Comparison of ENCODE assay signal across 21 cellular contexts in the genomic region with DNA sequence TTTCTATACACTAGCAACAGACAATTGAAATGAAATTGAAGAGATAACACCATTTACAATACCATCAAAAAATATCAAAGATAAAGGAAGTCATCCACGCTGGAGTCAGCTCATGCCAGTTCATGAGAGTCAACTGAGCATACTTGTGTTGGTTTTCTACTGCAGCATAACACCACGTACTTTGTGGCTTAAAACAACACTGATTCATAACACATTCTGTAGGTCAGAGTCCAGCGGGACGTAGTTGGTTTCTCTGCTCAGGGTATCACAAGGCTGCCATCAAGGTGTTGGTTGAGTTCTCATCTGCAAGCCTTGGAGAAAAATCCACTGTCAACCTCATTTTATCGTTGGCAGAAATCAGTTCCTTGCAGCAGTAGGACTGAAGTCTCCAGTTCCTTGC.
DNase-seq lines count a peak whose midpoint lies in the region; ATAC-seq, FAIRE-seq and TF ChIP-seq lines count a peak whose summit lies in the region.
"Had no signal": no experiment of that assay in that cellular context is flagged by ENCODE, and none has a peak within 500 bp of the region (broad histone marks: within the 10 kb centered on the region; RNA-seq: fewer than 3 reads in every experiment).

No MANE protein-coding gene starts in this region.

- no peak overlapping the region for H3K27ac Mint-ChIP-seq in GM23338
- H3K27ac Mint-ChIP-seq: B cell; CD4-positive, alpha-beta T cell; CD8-positive, alpha-beta T cell had no signal

- H3K79me2 ChIP-seq in GM23338 (replicated peaks; ENCODE audit: insufficient read depth) (no peaks in the 10 kb centered on the region), HepG2 (ENCODE audit: insufficient read depth, low read length) (no peaks in the 10 kb centered on the region)

- intact Hi-C loops in HepG2 (cut with micrococcal nuclease; ENCODE audit: unreplicated experiment), result no loop called here

- H3K4me3 ChIP-seq in GM23338 (no peak overlapping the region), HepG2 (replicated peaks in 1 of 3; ENCODE audit: insufficient read depth in 1 of 3, low read depth in 2 of 3, low read length in 3 of 3) (no peak overlapping the region), small intestine (ENCODE audit: low read depth in 1 of 2, low read length in 2 of 2) (no peak overlapping the region)
- H3K4me3 ChIP-seq: A549; BLaER1 treated with 17β-estradiol and CSF1 and Interleukin-3, amounts not matched to agents 10 nM and 100 nM had no signal

- POLR2A ChIA-PET in HepG2 (lab: Yijun Ruan, JAX), result interaction anchor here (1.2 kb wide), 1 partner anchor 14 kb away, joined by 5 read pairs; no protein-coding TSS in a partner anchor

- no peak overlapping the region for H3K4me3 Mint-ChIP-seq in GM23338
- H3K4me3 Mint-ChIP-seq: B cell; CD4-positive, alpha-beta T cell; CD8-positive, alpha-beta T cell had no signal

- H3K4me2 ChIP-seq in GM23338 (no peak overlapping the region), HepG2 (ENCODE audit: low read depth, low read length) (peak overlapping the region; percentile 58)
- H3K4me2 ChIP-seq: A549; BLaER1 treated with 17β-estradiol and CSF1 and Interleukin-3, amounts not matched to agents 10 nM and 100 nM had no signal

- H3K9ac ChIP-seq in HepG2 (ENCODE audit: insufficient read depth, low read depth, low read length), result no peak overlapping the region
- H3K9ac ChIP-seq: BLaER1 treated with 17β-estradiol and CSF1 and Interleukin-3, amounts not matched to agents 10 nM and 100 nM had no signal

- no peaks in the 10 kb centered on the region for H3F3A ChIP-seq in GM23338 (replicated peaks; ENCODE audit: low read depth)

- H3K9me3 ChIP-seq in HepG2 (ENCODE audit: low read length) (no peaks in the 10 kb centered on the region), small intestine (ENCODE audit: control insufficient read depth, low read depth) (no peaks in the 10 kb centered on the region)
- H3K9me3 ChIP-seq: BLaER1 treated with 17β-estradiol and CSF1 and Interleukin-3, amounts not matched to agents 10 nM and 100 nM; Caco-2 had no signal

- 19% methylated on average over 5 of the region's 5 CpGs for WGBS in HepG2 (ENCODE audit: low lambda C conversion rate)
- WGBS in small intestine, 3 donors, result 47 to 81% (median 60%) methylated on average over 5 of the region's 5 CpGs

- no peaks in the 10 kb centered on the region for H3K27me3 ChIP-seq in GM23338 (ENCODE audit: insufficient read depth)
- H3K27me3 ChIP-seq in HepG2 (ENCODE audit: control insufficient read depth in 1 of 2, insufficient read depth in 2 of 2, low read length in 2 of 2), result no peaks in the 10 kb centered on the region
- no peaks in the 10 kb centered on the region for H3K27me3 ChIP-seq in small intestine (ENCODE audit: control insufficient read depth in 2 of 2, insufficient read depth in 2 of 2, low read length in 2 of 2)
- H3K27me3 ChIP-seq: BLaER1 treated with 17β-estradiol and CSF1 and Interleukin-3, amounts not matched to agents 10 nM and 100 nM had no signal

- CTCF ChIA-PET in HepG2 (lab: Yijun Ruan, JAX; ENCODE audit: low intra/inter-chr PET ratio, low total read pairs), result no interaction called here

- FAIRE-seq in HepG2 (lab: Jason Lieb, UNC) (no peak), small intestine (lab: Jason Lieb, UNC) (no peak)
- FAIRE-seq: A549, D721Med, G401.6, GM12891 had no signal

- DNase-seq in GM23338 (ENCODE audit: low spot score) (no peak), HepG2 (ENCODE audit: low spot score) (peak; percentile 53), small intestine (peak; percentile 10), NCI-H226 (no peak)
- DNase-seq: AML-193; Caco-2; Calu3; CD4-positive, alpha-beta T cell; CD8-positive, alpha-beta T cell; DMS79 treated with DMSO at 0.1 percent for 48 hours; GF-D8 had no signal

- no peaks in the 10 kb centered on the region for H3K36me3 ChIP-seq in GM23338 (ENCODE audit: insufficient read depth)
- no peaks in the 10 kb centered on the region for H3K36me3 ChIP-seq in HepG2 (replicated peaks in 1 of 2; ENCODE audit: control insufficient read depth in 1 of 2, insufficient read depth in 2 of 2, low read length in 2 of 2)
- H3K36me3 ChIP-seq in small intestine (ENCODE audit: control insufficient read depth in 2 of 2, insufficient read depth in 2 of 2, low read length in 2 of 2), result no peaks in the 10 kb centered on the region
- H3K36me3 ChIP-seq: BLaER1 treated with 17β-estradiol and CSF1 and Interleukin-3, amounts not matched to agents 10 nM and 100 nM had no signal

- H3K27me3 Mint-ChIP-seq in GM23338 (ENCODE audit: insufficient read depth, low read depth, poor library complexity), result no peaks in the 10 kb centered on the region

- no peak for TF ChIP-seq POLR2A in HepG2 (IDR thresholded peaks at IDR 0.05; ENCODE audit: insufficient read depth in 1 of 2, low read depth in 2 of 2, low read length in 2 of 2)

- H3K9me2 ChIP-seq in GM23338 (ENCODE audit: insufficient read depth), result no peaks in the 10 kb centered on the region

- no peak for TF ChIP-seq RAD21 in HepG2 (CRISPR knock-in tag; IDR thresholded peaks at IDR 0.05)

- H2AFZ ChIP-seq in GM23338 (0 out of 2 replicates have a peak overlapping the region, but pooled peaks have one; percentile 32), HepG2 (ENCODE audit: low read length) (peak overlapping the region; percentile 42)

- H3K36me3 Mint-ChIP-seq in GM23338 (ENCODE audit: low read depth), result no peaks in the 10 kb centered on the region
- H3K36me3 Mint-ChIP-seq: CD8-positive, alpha-beta T cell had no signal

- in situ Hi-C loops in HepG2 (cut with HindIII; ENCODE audit: extremely low pct_ligation_motif_present, low pct_unique_long_range_greater_than_20kb), result no loop called here

- no peaks in the 10 kb centered on the region for H3K4me1 Mint-ChIP-seq in GM23338
- H3K4me1 Mint-ChIP-seq: B cell had no signal

- H3K4me1 ChIP-seq in GM23338 (ENCODE audit: insufficient read depth), result no peaks in the 10 kb centered on the region
- peaks cover 73% of the 10 kb centered on the region for H3K4me1 ChIP-seq in HepG2 (ENCODE audit: insufficient read depth, low read length)
- H3K4me1 ChIP-seq in small intestine (ENCODE audit: control insufficient read depth in 2 of 2, insufficient read depth in 1 of 2, low read depth in 1 of 2, low read length in 1 of 2), result no peaks in the 10 kb centered on the region
- H3K4me1 ChIP-seq: A549; BLaER1 treated with 17β-estradiol and CSF1 and Interleukin-3, amounts not matched to agents 10 nM and 100 nM; Caco-2 had no signal

- BruUV-seq in HepG2 (replicated peaks; lab: Mats Ljungman, UMichigan), result no TSS peak

- H4K20me1 ChIP-seq in GM23338 (replicated peaks; ENCODE audit: insufficient read depth), result no peaks in the 10 kb centered on the region
- H4K20me1 ChIP-seq in HepG2 (ENCODE audit: insufficient read depth, low read length), result no peaks in the 10 kb centered on the region
- H4K20me1 ChIP-seq: BLaER1 treated with 17β-estradiol and CSF1 and Interleukin-3, amounts not matched to agents 10 nM and 100 nM had no signal

- no peaks in the 10 kb centered on the region; the same call in 2 of the 3 replicates for H3K9me3 Mint-ChIP-seq in GM23338
- H3K9me3 Mint-ChIP-seq: CD4-positive, alpha-beta T cell; CD8-positive, alpha-beta T cell had no signal

- H3K27ac ChIP-seq in GM23338 (ENCODE audit: low read depth) (no peak overlapping the region), HepG2 (ENCODE audit: extremely low read length, insufficient read depth, low read length) (peak overlapping the region; percentile 23), small intestine (ENCODE audit: low read depth in 1 of 2, low read length in 1 of 2) (no peak overlapping the region)
- H3K27ac ChIP-seq: 22Rv1; A549; BLaER1 treated with 17β-estradiol and CSF1 and Interleukin-3, amounts not matched to agents 10 nM and 100 nM; C4-2B had no signal

- no peak for TF ChIP-seq CTCF in GM23338 (conservative IDR thresholded peaks at IDR 0.05; ENCODE audit: low read depth in 2 of 2)
- TF ChIP-seq CTCF in HepG2 (CRISPR knock-in tag; IDR thresholded peaks at IDR 0.05), result no peak

- ATAC-seq in GM23338 (no peak), HepG2 (peak; percentile 88), GM21528 (IDR thresholded peaks at IDR 0.05; ENCODE audit: low FRiP score, unreplicated experiment) (no peak), GM18861 (IDR thresholded peaks at IDR 0.05; ENCODE audit: unreplicated experiment) (no peak)
- ATAC-seq: A549; CD8-positive, alpha-beta T cell had no signal

- 0 out of 4 replicates have a peak, but pooled peaks of 1 of the 2 experiments have one; percentile 24 for TF ChIP-seq EP300 in HepG2 (IDR thresholded peaks at IDR 0.05; ENCODE audit: low read depth in 2 of 2, low read length in 2 of 2)
- TF ChIP-seq EP300 in HepG2 (CRISPR knock-in tag; IDR thresholded peaks at IDR 0.05; ENCODE audit: borderline replicate concordance), result no peak

TF ChIP-seq in GM23338, 12 proteins besides CTCF, POLR2A, EP300 and RAD21 (continues in another document):
- TF ChIP-seq EZH2phosphoT487 (IDR thresholded peaks at IDR 0.05; ENCODE audit: unreplicated experiment) (no peak), ZNF114 (CRISPR knock-in tag; IDR thresholded peaks at IDR 0.05) (no peak), POLR2AphosphoS5 (IDR thresholded peaks at IDR 0.05; ENCODE audit: low read depth) (no peak), STAT1 (IDR thresholded peaks at IDR 0.05; ENCODE audit: unreplicated experiment) (no peak), NANOG (IDR thresholded peaks at IDR 0.05; ENCODE audit: borderline replicate concordance) (no peak)

TF ChIP-seq in HepG2, 621 proteins besides CTCF, POLR2A, EP300 and RAD21 (continues in another document):
- TF ChIP-seq ZNF292 (CRISPR knock-in tag; IDR thresholded peaks at IDR 0.05; ENCODE audit: borderline replicate concordance, low read depth), result 0 out of 2 replicates have a peak, but pooled peaks have one; percentile 26
- TF ChIP-seq ERF (CRISPR knock-in tag; IDR thresholded peaks at IDR 0.05), result 0 out of 2 replicates have a peak, but pooled peaks have one; percentile 53
- TF ChIP-seq MED13 (CRISPR knock-in tag; IDR thresholded peaks at IDR 0.05), result no peak
- no peak for TF ChIP-seq KMT2B (CRISPR knock-in tag; IDR thresholded peaks at IDR 0.05)
- peak; percentile 96 for TF ChIP-seq ZNF644 (CRISPR knock-in tag; IDR thresholded peaks at IDR 0.05; ENCODE audit: low read depth)
- TF ChIP-seq, protein P1, sequence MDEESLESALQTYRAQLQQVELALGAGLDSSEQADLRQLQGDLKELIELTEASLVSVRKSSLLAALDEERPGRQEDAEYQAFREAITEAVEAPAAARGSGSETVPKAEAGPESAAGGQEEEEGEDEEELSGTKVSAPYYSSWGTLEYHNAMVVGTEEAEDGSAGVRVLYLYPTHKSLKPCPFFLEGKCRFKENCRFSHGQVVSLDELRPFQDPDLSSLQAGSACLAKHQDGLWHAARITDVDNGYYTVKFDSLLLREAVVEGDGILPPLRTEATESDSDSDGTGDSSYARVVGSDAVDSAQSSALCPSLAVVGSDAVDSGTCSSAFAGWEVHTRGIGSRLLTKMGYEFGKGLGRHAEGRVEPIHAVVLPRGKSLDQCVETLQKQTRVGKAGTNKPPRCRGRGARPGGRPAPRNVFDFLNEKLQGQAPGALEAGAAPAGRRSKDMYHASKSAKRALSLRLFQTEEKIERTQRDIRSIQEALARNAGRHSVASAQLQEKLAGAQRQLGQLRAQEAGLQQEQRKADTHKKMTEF (CRISPR knock-in tag; IDR thresholded peaks at IDR 0.05), result peak; percentile 43; the same call in 1 of the 2 replicates
- no peak for TF ChIP-seq ZNF773 (CRISPR knock-in tag; IDR thresholded peaks at IDR 0.05; ENCODE audit: borderline replicate concordance)
- peak; percentile 74 for TF ChIP-seq FOSL2 (CRISPR knock-in tag; IDR thresholded peaks at IDR 0.05)
- TF ChIP-seq ZNF138 (CRISPR knock-in tag; IDR thresholded peaks at IDR 0.05; ENCODE audit: low read depth), result no peak

Comparison
In these comparisons a context has a peak if more than half of its experiments do, and no peak if none do; other contexts are left out.
1. DNase-seq: peak in HepG2 (single experiment) and small intestine (single experiment); none in GM23338 (single experiment) and NCI-H226 (single experiment).